Comparison of ENCODE assay signal across 8 cellular contexts in genomic region chr12:124917135-124917840, GRCh38. TPM values are rescaled to one million over a fixed set of nuclear protein-coding genes. Genes with fewer than 3 reads are reported as not detected.
DNase-seq lines count a peak whose midpoint lies in the region; ATAC-seq, FAIRE-seq and TF ChIP-seq lines count a peak whose summit lies in the region.

No MANE protein-coding gene starts in this region.

- intact Hi-C loops in kidney (cut with DNase I) = no loop called here

- no peak for TF ChIP-seq CTCF in cardiac fibroblast (IDR thresholded peaks at IDR 0.05; ENCODE audit: low read depth, low read length)
- no peak for TF ChIP-seq CTCF in kidney (IDR thresholded peaks at IDR 0.05; ENCODE audit: borderline replicate concordance, extremely low read depth, insufficient read depth)
- no peak for TF ChIP-seq CTCF in D721Med (IDR thresholded peaks at IDR 0.05; ENCODE audit: insufficient read depth, missing control alignments)

- FAIRE-seq in kidney (lab: Jason Lieb, UNC) (no peak), D721Med (lab: Jason Lieb, UNC) (no peak)

- ATAC-seq in HG03060 (IDR thresholded peaks at IDR 0.05; ENCODE audit: low read depth, unreplicated experiment) = peak; percentile 24

- no peaks in the 10 kb centered on the region for H3K27me3 Mint-ChIP-seq in T-helper 1 cell treated with Interleukin-12 subunit alpha and Interleukin-12 subunit beta and Interleukin-4 antibody, amounts not matched to agents 30 μg/mL and 1 μg/mL, for 36 hours (ENCODE audit: low read depth)

- H3K4me3 Mint-ChIP-seq in T-helper 1 cell treated with Interleukin-12 subunit alpha and Interleukin-12 subunit beta and Interleukin-4 antibody, amounts not matched to agents 30 μg/mL and 1 μg/mL, for 36 hours = peak overlapping the region; percentile 95

- peak overlapping the region; percentile 29 to 42 for H3K4me3 ChIP-seq in cardiac fibroblast (replicated peaks in 1 of 2; ENCODE audit: low read depth in 2 of 2, low read length in 2 of 2)
- H3K4me3 ChIP-seq in kidney (ENCODE audit: low read length in 2 of 2) = peak overlapping the region; percentile 61 to 70

- H3K9ac ChIP-seq in kidney (ENCODE audit: low read length in 2 of 2) = peak overlapping the region; percentile 95 to 99

- H3K4me1 Mint-ChIP-seq in T-helper 1 cell treated with Interleukin-12 subunit alpha and Interleukin-12 subunit beta and Interleukin-4 antibody, amounts not matched to agents 30 μg/mL and 1 μg/mL, for 36 hours (ENCODE audit: low read depth) = peaks cover 72% of the 10 kb centered on the region

- H3K4me1 ChIP-seq in kidney (ENCODE audit: control insufficient read depth in 1 of 2, insufficient read depth in 1 of 2, low read depth in 1 of 2, low read length in 2 of 2) = peaks cover 20 to 30% of the 10 kb centered on the region in 2 donors

- no peaks in the 10 kb centered on the region for H3K9me3 Mint-ChIP-seq in T-helper 1 cell treated with Interleukin-12 subunit alpha and Interleukin-12 subunit beta and Interleukin-4 antibody, amounts not matched to agents 30 μg/mL and 1 μg/mL, for 36 hours

- peak overlapping the region; percentile 99 for H3K27ac Mint-ChIP-seq in T-helper 1 cell treated with Interleukin-12 subunit alpha and Interleukin-12 subunit beta and Interleukin-4 antibody, amounts not matched to agents 30 μg/mL and 1 μg/mL, for 36 hours

- peaks cover 26% of the 10 kb centered on the region for H3K36me3 Mint-ChIP-seq in T-helper 1 cell treated with Interleukin-12 subunit alpha and Interleukin-12 subunit beta and Interleukin-4 antibody, amounts not matched to agents 30 μg/mL and 1 μg/mL, for 36 hours (ENCODE audit: low read depth)

- peak; percentile 35 for TF ChIP-seq POLR2A in GM18526 (IDR thresholded peaks at IDR 0.05; ENCODE audit: extremely low read depth, insufficient read length)

- H3K9me3 ChIP-seq in kidney (ENCODE audit: control insufficient read depth in 1 of 2, low read length in 2 of 2) = no peaks in the 10 kb centered on the region

- peaks cover 0 to 2% of the 10 kb centered on the region in 2 donors for H3K36me3 ChIP-seq in kidney (ENCODE audit: control insufficient read depth in 1 of 2, insufficient read depth in 2 of 2, low read length in 2 of 2)

- DNase-seq in cardiac fibroblast (ENCODE audit: low read depth in 2 of 2) (peak; percentile 100), kidney (peak; percentile 99), D721Med (ENCODE audit: insufficient read length, low spot score) (no peak), HuH-7.5 (ENCODE audit: low spot score) (no peak)
- peak; percentile 71 to 76 for DNase-seq in stimulated activated CD4-positive, alpha-beta T cell treated with anti-CD3 and anti-CD28 coated beads, Interleukin-1b, Interleukin-23, amount 100 ng/mL, for 4 hours (ENCODE audit: low read depth in 2 of 2)

- H3K27ac ChIP-seq in kidney (ENCODE audit: low read depth in 2 of 2, low read length in 2 of 2) = peak overlapping the region; percentile 100

RNA-seq across cellular contexts. Expression of gene UBC, which starts 2.8 kb away (rescaled TPM):
- total RNA-seq in kidney = 1,132 TPM
- 952 TPM for polyA plus RNA-seq in kidney (ENCODE audit: insufficient read depth, low read depth, low replicate concordance)

RNA-seq across cellular contexts. Expression of gene SCARB1, which starts 53.6 kb away (rescaled TPM):
- total RNA-seq in kidney = 13.2 TPM
- polyA plus RNA-seq in kidney (ENCODE audit: insufficient read depth, low read depth, low replicate concordance) = 12.3 TPM

Comparison
In these comparisons a context has a peak if more than half of its experiments do, and no peak if none do; other contexts are left out.
1. DNase-seq: peak in cardiac fibroblast (2 of 2), kidney (single experiment) and stimulated activated CD4-positive, alpha-beta T cell treated with anti-CD3 and anti-CD28 coated beads, Interleukin-1b, Interleukin-23, amount 100 ng/mL, for 4 hours (2 of 2); none in D721Med (single experiment) and HuH-7.5 (single experiment).